ENCODE assay signal across 21 cellular contexts in genomic region chrX:97367149-97367548, GRCh38.
A peak's percentile ranks its signal among the peaks of the same experiment; 100 is the strongest.
DNase-seq lines count a peak whose midpoint lies in the region; ATAC-seq and TF ChIP-seq lines count a peak whose summit lies in the region.
"Had no signal": no experiment of that assay in that cellular context is flagged by ENCODE, and none has a peak within 500 bp of the region (broad histone marks: within the 10 kb centered on the region; RNA-seq: fewer than 3 reads in every experiment).

No MANE protein-coding gene starts in this region.

- H3K27me3 ChIP-seq in AG04450 (ENCODE audit: control insufficient read depth, insufficient read depth, low read length) = no peaks in the 10 kb centered on the region
- H3K27me3 ChIP-seq: ascending aorta, uterus had no signal

- H3K27ac ChIP-seq in AG04450 (ENCODE audit: low read depth, low read length) = no peak overlapping the region
- H3K27ac ChIP-seq: ascending aorta, PC-9, uterus had no signal

- CTCF ChIA-PET in AG04450 (lab: Charles Lee) = no interaction called here

- H3K9me3 ChIP-seq in AG04450 (ENCODE audit: control insufficient read depth, insufficient read depth, low read length) = no peaks in the 10 kb centered on the region
- H3K9me3 ChIP-seq: ascending aorta, uterus had no signal

- H3K4me3 ChIP-seq in AG04450 (ENCODE audit: low read depth, low read length) (no peak overlapping the region), foreskin fibroblast (ENCODE audit: low read depth in 1 of 2, low read length in 2 of 2) (no peak overlapping the region)
- H3K4me3 ChIP-seq: ascending aorta, PC-9, uterus had no signal

- POLR2A ChIA-PET in AG04450 (lab: Yijun Ruan, JAX) = no interaction called here

- peak; percentile 8 for DNase-seq in AG04450 (ENCODE audit: low read depth, low spot score)
- peak; percentile 21 for DNase-seq in GM04504 (ENCODE audit: low read depth)
- peak; percentile 7 for DNase-seq in astrocyte of the hippocampus (ENCODE audit: low read depth, low spot score)
- peak; percentile 31 to 69 for DNase-seq in foreskin fibroblast
- no peak for DNase-seq in stimulated activated CD4-positive, alpha-beta T cell treated with anti-CD3 and anti-CD28 coated beads, Interleukin-2, amount 100 ng/mL, for 24 hours
- DNase-seq in epidermal melanocyte (ENCODE audit: insufficient read length, low spot score) = no peak
- DNase-seq in amniotic stem cell (lab: John Stamatoyannopoulos, UW) = no peak
- DNase-seq: activated CD4-positive, alpha-beta T cell treated with anti-CD3 and anti-CD28 coated beads, Interleukin-2, amount 10 ng/mL, durations not matched to agents 24 days and 14 days; activated CD8-positive, alpha-beta memory T cell treated with anti-CD3 and anti-CD28 coated beads, Interleukin-2, amount 50 U/mL, for 48 hours; activated gamma-delta T cell; AML-193; Calu3; kidney glomerular epithelial cell; NCI-H1105; NCI-H748 treated with DMSO at 0.1 percent for 48 hours; PC-9; right cardiac atrium; uterus had no signal

- no peak for ATAC-seq in HG02870 (IDR thresholded peaks at IDR 0.05; ENCODE audit: unreplicated experiment)
- ATAC-seq: esophagus mucosa, right cardiac atrium had no signal

- TF ChIP-seq CTCF in AG04450 (IDR thresholded peaks at IDR 0.05; ENCODE audit: low read depth, low read length) (no peak), foreskin fibroblast (IDR thresholded peaks at IDR 0.05; ENCODE audit: low read depth, low read length) (no peak)

Comparison
In these comparisons a context has a peak if more than half of its experiments do, and no peak if none do; other contexts are left out.
1. DNase-seq: peak in AG04450 (single experiment), GM04504 (single experiment), astrocyte of the hippocampus (single experiment) and foreskin fibroblast (2 of 2); none in stimulated activated CD4-positive, alpha-beta T cell treated with anti-CD3 and anti-CD28 coated beads, Interleukin-2, amount 100 ng/mL, for 24 hours (0 of 2), epidermal melanocyte (single experiment) and amniotic stem cell (single experiment).